In the genomic region with DNA sequence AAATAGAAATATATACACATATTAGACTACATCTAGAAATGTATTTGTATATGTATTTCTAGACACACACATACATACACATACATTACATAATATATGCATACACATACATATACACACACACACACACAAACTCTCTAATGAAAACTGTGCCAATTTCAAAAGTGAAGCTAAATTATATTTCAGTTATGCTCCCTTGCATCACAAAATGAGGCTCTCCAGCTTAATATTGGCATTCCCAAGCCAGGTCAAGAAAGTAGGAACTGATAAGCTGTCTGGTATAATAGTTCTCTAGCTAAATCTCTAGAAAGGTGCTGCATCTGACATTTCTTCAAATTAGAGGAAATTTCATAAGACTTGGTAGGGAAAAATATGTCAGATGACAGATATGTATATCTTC, we compare ENCODE assay signal across 7 cellular contexts. TPM values are rescaled to one million over a fixed set of nuclear protein-coding genes. Genes with fewer than 3 reads are reported as not detected.
"Had no signal": no experiment of that assay in that cellular context is flagged by ENCODE, and none has a peak within 500 bp of the region (broad histone marks: within the 10 kb centered on the region; RNA-seq: fewer than 3 reads in every experiment).

No MANE protein-coding gene starts in this region.

- H3K4me3 ChIP-seq: K562 had no signal

- DNase-seq: IMR-90, KBM-7 had no signal

- H3K27ac ChIP-seq: HL-60 had no signal

RNA-seq across cellular contexts. Expression of gene GARIN6, which starts 56.9 kb away (rescaled TPM):
- total RNA-seq: HepG2, HT-29, HT1080, IMR-90, K562 had no signal
